In genomic region chr2:85064927-85065630, GRCh38 we compare ENCODE assay signal across 25 cellular contexts.
DNase-seq lines count a peak whose midpoint lies in the region; ATAC-seq and TF ChIP-seq lines count a peak whose summit lies in the region.
"Had no signal": no experiment of that assay in that cellular context is flagged by ENCODE, and none has a peak within 500 bp of the region (broad histone marks: within the 10 kb centered on the region; RNA-seq: fewer than 3 reads in every experiment).

No MANE protein-coding gene starts in this region.

- peaks cover 0 to 4% of the 10 kb centered on the region in 2 experiments; a peak in 1 of 5 replicates for H3K9me3 Mint-ChIP-seq in H9
- no peaks in the 10 kb centered on the region for H3K9me3 Mint-ChIP-seq in endodermal cell
- H3K9me3 Mint-ChIP-seq in type B pancreatic cell: no peaks in the 10 kb centered on the region
- H3K9me3 Mint-ChIP-seq: activated CD4-positive, alpha-beta T cell treated with anti-CD3 and anti-CD28 coated beads, Interleukin-2, amount 10 ng/mL, durations not matched to agents 24 days and 14 days; activated naive CD4-positive, alpha-beta T cell treated with anti-CD3 and anti-CD28 coated beads for 36 hours; CD4-positive, CD25-positive, alpha-beta regulatory T cell had no signal

- H4K20me1 ChIP-seq in H9 (ENCODE audit: control insufficient read depth, insufficient read depth, insufficient read length): no peaks in the 10 kb centered on the region

- TF ChIP-seq CTCF in H9 (conservative IDR thresholded peaks at IDR 0.05) (no peak), endodermal cell (conservative IDR thresholded peaks at IDR 0.05) (no peak), type B pancreatic cell (conservative IDR thresholded peaks at IDR 0.05) (no peak)

- H2BK15ac ChIP-seq in H9 (ENCODE audit: low read depth, low read length) (no peak overlapping the region), neuronal stem cell (ENCODE audit: low read length) (no peak overlapping the region)

- H3K27me3 Mint-ChIP-seq in H9 (ENCODE audit: low read depth) (peaks cover 39% of the 10 kb centered on the region), endodermal cell (ENCODE audit: insufficient read depth) (peaks cover 15% of the 10 kb centered on the region), type B pancreatic cell (peaks cover 13% of the 10 kb centered on the region)

- H3K56ac ChIP-seq in H9 (ENCODE audit: insufficient read length, low read depth, low read length): no peak overlapping the region

- peak; percentile 46 for DNase-seq in H9
- peak; percentile 83 for DNase-seq in NCI-H2171 treated with DMSO at 0.1 percent for 48 hours (lab: John Stamatoyannopoulos, UW)
- DNase-seq in endodermal cell: peak; percentile 84
- no peak for DNase-seq in neuronal stem cell (ENCODE audit: low spot score)
- no peak for DNase-seq in type B pancreatic cell (ENCODE audit: extremely low spot score, unreplicated experiment)
- no peak for DNase-seq in right cardiac atrium
- DNase-seq: activated CD4-positive, alpha-beta T cell treated with anti-CD3 and anti-CD28 coated beads, Interleukin-2, amount 10 ng/mL, durations not matched to agents 24 days and 14 days; activated CD8-positive, alpha-beta memory T cell treated with anti-CD3 and anti-CD28 coated beads, Interleukin-2, amount 10 ng/mL, durations not matched to agents 7 days and 5 days; activated naive CD4-positive, alpha-beta T cell treated with anti-CD3 and anti-CD28 coated beads for 36 hours; aorta; CD4-positive, CD25-positive, alpha-beta regulatory T cell; GDM1; GOT3; Kasumi-1; mammary epithelial cell; NCI-H1930; nucleus accumbens; T-helper 2 cell; transverse colon had no signal

- no peak overlapping the region for H2BK120ac ChIP-seq in H9 (ENCODE audit: low read depth, low read length, poor library complexity, severe bottlenecking)
- no peak overlapping the region for H2BK120ac ChIP-seq in neuronal stem cell (ENCODE audit: low read depth, low read length)

- no peak overlapping the region for H4K5ac ChIP-seq in H9 (ENCODE audit: insufficient read length, low read depth, low read length)

- intact Hi-C loops in right cardiac atrium (cut with DNase I): loop anchor here in 3 of 4 donors (5.0 to 10.0 kb wide), 3 partner anchors 60 to 242 kb away; no protein-coding TSS in a partner anchor

- H3K4me2 ChIP-seq in H9 (ENCODE audit: insufficient read depth, insufficient read length, low read length): peak overlapping the region; percentile 8
- H3K4me2 ChIP-seq in neuronal stem cell (ENCODE audit: insufficient read depth, low read length, poor library complexity, severe bottlenecking): no peak overlapping the region

- no peaks in the 10 kb centered on the region for H3K9me3 ChIP-seq in H9 (ENCODE audit: control insufficient read depth, low read depth, low read length)
- H3K9me3 ChIP-seq in endodermal cell (ENCODE audit: control insufficient read depth, low read length): no peaks in the 10 kb centered on the region
- no peaks in the 10 kb centered on the region for H3K9me3 ChIP-seq in neuronal stem cell (replicated peaks in 1 of 2; ENCODE audit: control insufficient read depth in 2 of 2, insufficient read depth in 1 of 2, low read depth in 1 of 2, low read length in 2 of 2)
- H3K9me3 ChIP-seq in right cardiac atrium (ENCODE audit: control insufficient read depth, low read length): no peaks in the 10 kb centered on the region
- H3K9me3 ChIP-seq: gastroesophageal sphincter, transverse colon had no signal

- H3K79me1 ChIP-seq in H9 (ENCODE audit: insufficient read depth, low read depth, low read length, poor library complexity, severe bottlenecking) (no peaks in the 10 kb centered on the region), neuronal stem cell (ENCODE audit: low read depth, low read length) (no peaks in the 10 kb centered on the region)

- H3T11ph ChIP-seq in H9 (ENCODE audit: low read length): no peak overlapping the region

- H3K4me3 ChIP-seq in endodermal cell (ENCODE audit: low read length): peak overlapping the region; percentile 7
- H3K4me3 ChIP-seq in neuronal stem cell (ENCODE audit: low read length in 2 of 2): no peak overlapping the region
- no peak overlapping the region for H3K4me3 ChIP-seq in right cardiac atrium (ENCODE audit: low read length)
- H3K4me3 ChIP-seq: cardiac muscle cell, coronary artery, gastroesophageal sphincter, SK-N-MC, skin epidermis, transverse colon had no signal

- no peak overlapping the region for H2BK20ac ChIP-seq in H9 (ENCODE audit: low read depth, low read length, poor library complexity, severe bottlenecking)

- H3K27me3 ChIP-seq in H9 (ENCODE audit: insufficient read depth, low read length) (peaks cover 2% of the 10 kb centered on the region; the same call in 1 of the 2 replicates), endodermal cell (ENCODE audit: control insufficient read depth, insufficient read depth, low read length, poor library complexity, severe bottlenecking) (no peaks in the 10 kb centered on the region), neuronal stem cell (ENCODE audit: control insufficient read depth in 3 of 3, insufficient read depth in 3 of 3, low read depth in 1 of 3, low read length in 3 of 3) (peaks cover 0 to 16% (median 0%) of the 10 kb centered on the region in 3 experiments), right cardiac atrium (ENCODE audit: control insufficient read depth, insufficient read depth) (no peaks in the 10 kb centered on the region)
- H3K27me3 ChIP-seq: cardiac muscle cell had no signal

- H3K27ac ChIP-seq in H9 (ENCODE audit: insufficient read length, low read depth, low read length) (no peak overlapping the region), endodermal cell (ENCODE audit: low read depth, low read length) (peak overlapping the region; percentile 2), neuronal stem cell (replicated peaks; ENCODE audit: low read length) (no peak overlapping the region), right cardiac atrium (ENCODE audit: low read length) (no peak overlapping the region)
- H3K27ac ChIP-seq: cardiac muscle cell, coronary artery, gastroesophageal sphincter, SK-N-MC, skin epidermis, transverse colon had no signal

- H3K36me3 Mint-ChIP-seq in H9 (ENCODE audit: insufficient read depth in 1 of 3, low read depth in 3 of 3): no peaks in the 10 kb centered on the region; a peak in 1 of 7 replicates
- H3K36me3 Mint-ChIP-seq in endodermal cell (ENCODE audit: low read depth): no peaks in the 10 kb centered on the region
- H3K36me3 Mint-ChIP-seq in type B pancreatic cell: no peaks in the 10 kb centered on the region
- H3K36me3 Mint-ChIP-seq: activated CD8-positive, alpha-beta memory T cell treated with anti-CD3 and anti-CD28 coated beads, Interleukin-2, amount 10 ng/mL, durations not matched to agents 7 days and 5 days; CD4-positive, CD25-positive, alpha-beta regulatory T cell had no signal

- H2AFZ ChIP-seq in H9 (ENCODE audit: low read length): no peak overlapping the region
- peak overlapping the region; percentile 3 for H2AFZ ChIP-seq in neuronal stem cell (ENCODE audit: low read length)

- peak overlapping the region in 1 of 2 experiments; percentile 0; a peak in 1 of 5 replicates for H3K4me3 Mint-ChIP-seq in H9
- H3K4me3 Mint-ChIP-seq in endodermal cell: no peak overlapping the region
- no peak overlapping the region for H3K4me3 Mint-ChIP-seq in type B pancreatic cell
- H3K4me3 Mint-ChIP-seq: activated CD4-positive, alpha-beta T cell treated with anti-CD3 and anti-CD28 coated beads, Interleukin-2, amount 10 ng/mL, durations not matched to agents 24 days and 14 days; activated CD8-positive, alpha-beta memory T cell treated with anti-CD3 and anti-CD28 coated beads, Interleukin-2, amount 10 ng/mL, durations not matched to agents 7 days and 5 days; activated naive CD4-positive, alpha-beta T cell treated with anti-CD3 and anti-CD28 coated beads for 36 hours; CD4-positive, CD25-positive, alpha-beta regulatory T cell had no signal

- H3K23me2 ChIP-seq in H9 (ENCODE audit: insufficient read length, low read depth, low read length, poor library complexity, severe bottlenecking): no peaks in the 10 kb centered on the region

- H3K36me3 ChIP-seq in endodermal cell (ENCODE audit: control insufficient read depth, insufficient read depth, low read length) (no peaks in the 10 kb centered on the region), neuronal stem cell (replicated peaks in 1 of 2; ENCODE audit: control insufficient read depth in 2 of 2, insufficient read depth in 2 of 2, low read length in 2 of 2) (no peaks in the 10 kb centered on the region)
- H3K36me3 ChIP-seq: cardiac muscle cell, gastroesophageal sphincter, transverse colon had no signal

- ATAC-seq in HG02852 (IDR thresholded peaks at IDR 0.05; ENCODE audit: unreplicated experiment) (no peak), right cardiac atrium (no peak)
- ATAC-seq: activated CD8-positive, alpha-beta memory T cell treated with anti-CD3 and anti-CD28 coated beads, Interleukin-2, amount 10 ng/mL, durations not matched to agents 7 days and 5 days; gastroesophageal sphincter had no signal

- no peak overlapping the region for H3K27ac Mint-ChIP-seq in H9
- H3K27ac Mint-ChIP-seq in endodermal cell: no peak overlapping the region
- no peak overlapping the region for H3K27ac Mint-ChIP-seq in type B pancreatic cell
- H3K27ac Mint-ChIP-seq: activated CD4-positive, alpha-beta T cell treated with anti-CD3 and anti-CD28 coated beads, Interleukin-2, amount 10 ng/mL, durations not matched to agents 24 days and 14 days; activated CD8-positive, alpha-beta memory T cell treated with anti-CD3 and anti-CD28 coated beads, Interleukin-2, amount 10 ng/mL, durations not matched to agents 7 days and 5 days; activated naive CD4-positive, alpha-beta T cell treated with anti-CD3 and anti-CD28 coated beads for 36 hours; CD4-positive, CD25-positive, alpha-beta regulatory T cell had no signal

- peaks cover 29 to 33% of the 10 kb centered on the region in 2 experiments for H3K4me1 Mint-ChIP-seq in H9
- peaks cover 20% of the 10 kb centered on the region for H3K4me1 Mint-ChIP-seq in endodermal cell
- H3K4me1 Mint-ChIP-seq in type B pancreatic cell (ENCODE audit: unreplicated experiment): peaks cover 35% of the 10 kb centered on the region

- no CpG with 5 or more reads among the region's 14 CpGs for WGBS in H9 (ENCODE audit: extremely low coverage, insufficient read length, low lambda C conversion rate)
- 58 to 67% methylated on average over 5 to 14 of the region's 14 CpGs for whole genome bisulfite sequencing in endodermal cell (ENCODE audit: insufficient coverage in 1 of 2, insufficient read length in 1 of 2), 2 experiments
- no CpG with 5 or more reads among the region's 14 CpGs for WGBS in neuronal stem cell (ENCODE audit: extremely low coverage in 2 of 2, insufficient read length in 2 of 2, insufficient replicate concordance in 1 of 2), 2 donors
- WGBS in right cardiac atrium: 67% methylated on average over 14 of the region's 14 CpGs

- H3K23ac ChIP-seq in H9 (ENCODE audit: insufficient read length, low read depth, low read length) (no peak overlapping the region), neuronal stem cell (ENCODE audit: low read depth, low read length, poor library complexity) (peak overlapping the region; percentile 62)

- H3K14ac ChIP-seq in H9 (ENCODE audit: insufficient read depth, low read length) (no peak overlapping the region; the same call in 1 of the 2 replicates), neuronal stem cell (ENCODE audit: low read length) (no peak overlapping the region)

- H3K4me1 ChIP-seq in H9 (ENCODE audit: insufficient read depth, low read length): peaks cover 5% of the 10 kb centered on the region
- peaks cover 12% of the 10 kb centered on the region for H3K4me1 ChIP-seq in endodermal cell (ENCODE audit: control insufficient read depth, insufficient read depth, low read length)
- H3K4me1 ChIP-seq in neuronal stem cell (ENCODE audit: control insufficient read depth in 2 of 2, insufficient read depth in 1 of 2, low read depth in 1 of 2, low read length in 2 of 2): peaks cover 0 to 3% of the 10 kb centered on the region in 2 donors
- no peaks in the 10 kb centered on the region for H3K4me1 ChIP-seq in right cardiac atrium (ENCODE audit: control insufficient read depth, insufficient read depth, low read length)

- H3K4ac ChIP-seq in H9 (ENCODE audit: low read depth, low read length) (no peak overlapping the region), neuronal stem cell (ENCODE audit: low read length) (no peak overlapping the region)

- H4K91ac ChIP-seq in H9 (ENCODE audit: insufficient read length, low read depth, low read length): no peak overlapping the region
- no peak overlapping the region for H4K91ac ChIP-seq in neuronal stem cell (ENCODE audit: low read depth, low read length, poor library complexity)

- no peak overlapping the region for H2BK12ac ChIP-seq in H9 (ENCODE audit: insufficient read length, low read depth, low read length)
- peak overlapping the region; percentile 7 for H2BK12ac ChIP-seq in neuronal stem cell (ENCODE audit: low read length)

- H3K18ac ChIP-seq in H9 (ENCODE audit: insufficient read length, low read depth, low read length): no peak overlapping the region
- peak overlapping the region; percentile 88 for H3K18ac ChIP-seq in neuronal stem cell (ENCODE audit: low read length)

- H2BK5ac ChIP-seq in H9 (ENCODE audit: insufficient read length, low read length) (no peak overlapping the region), neuronal stem cell (ENCODE audit: low read length) (no peak overlapping the region)

- H3K9ac ChIP-seq in H9 (ENCODE audit: extremely low read depth, insufficient read length, low read length) (no peak overlapping the region), endodermal cell (ENCODE audit: extremely low read depth, low read length, poor library complexity, severe bottlenecking) (no peak overlapping the region), neuronal stem cell (ENCODE audit: low read depth, low read length, poor library complexity) (peak overlapping the region; percentile 5)

- H4K8ac ChIP-seq in H9 (replicated peaks; ENCODE audit: insufficient read length, low read depth, low read length): no peak overlapping the region
- no peak overlapping the region for H4K8ac ChIP-seq in neuronal stem cell (ENCODE audit: low read depth, low read length)

- no peak overlapping the region for H2AK5ac ChIP-seq in H9 (ENCODE audit: insufficient read length, low read length)
- no peak overlapping the region for H2AK5ac ChIP-seq in neuronal stem cell (ENCODE audit: low read depth, low read length)

- H3K79me2 ChIP-seq in H9 (ENCODE audit: insufficient read depth, low read length): no peaks in the 10 kb centered on the region

Comparison
In these comparisons a context has a peak if more than half of its experiments do, and no peak if none do; other contexts are left out.
1. DNase-seq: peak in H9 (single experiment), NCI-H2171 treated with DMSO at 0.1 percent for 48 hours (single experiment) and endodermal cell (single experiment); none in neuronal stem cell (single experiment), type B pancreatic cell (single experiment) and right cardiac atrium (0 of 3).